Comparison of ENCODE assay signal across 17 cellular contexts in genomic region chr20:16349518-16350295, GRCh38.
DNase-seq lines count a peak whose midpoint lies in the region; ATAC-seq lines count a peak whose summit lies in the region.
"Had no signal": no experiment of that assay in that cellular context is flagged by ENCODE, and none has a peak within 500 bp of the region (broad histone marks: within the 10 kb centered on the region; RNA-seq: fewer than 3 reads in every experiment).

No MANE protein-coding gene starts in this region.

- no peaks in the 10 kb centered on the region for H3K9me3 Mint-ChIP-seq in activated naive CD4-positive, alpha-beta T cell treated with anti-CD3 and anti-CD28 coated beads, Interleukin-2, amount 50 U/mL, for 24 hours
- H3K9me3 Mint-ChIP-seq in activated naive CD4-positive, alpha-beta T cell treated with anti-CD3 and anti-CD28 coated beads for 36 hours, result no peaks in the 10 kb centered on the region
- H3K9me3 Mint-ChIP-seq: stimulated activated effector memory CD8-positive, alpha-beta T cell treated with anti-CD3 and anti-CD28 coated beads, Interleukin-12 subunit alpha, Interleukin-12 subunit beta, amount 100 ng/mL, for 72 hours had no signal

- H3K27ac Mint-ChIP-seq in activated naive CD4-positive, alpha-beta T cell treated with anti-CD3 and anti-CD28 coated beads, Interleukin-2, amount 50 U/mL, for 24 hours, result peak overlapping the region; percentile 62
- H3K27ac Mint-ChIP-seq in activated naive CD4-positive, alpha-beta T cell treated with anti-CD3 and anti-CD28 coated beads for 36 hours, result no peak overlapping the region
- H3K27ac Mint-ChIP-seq: stimulated activated effector memory CD8-positive, alpha-beta T cell treated with anti-CD3 and anti-CD28 coated beads, Interleukin-12 subunit alpha, Interleukin-12 subunit beta, amount 100 ng/mL, for 72 hours had no signal

- no peaks in the 10 kb centered on the region for H3K4me1 Mint-ChIP-seq in activated naive CD4-positive, alpha-beta T cell treated with anti-CD3 and anti-CD28 coated beads, Interleukin-2, amount 50 U/mL, for 24 hours
- no peaks in the 10 kb centered on the region for H3K4me1 Mint-ChIP-seq in activated naive CD4-positive, alpha-beta T cell treated with anti-CD3 and anti-CD28 coated beads for 36 hours (ENCODE audit: low read depth)
- H3K4me1 Mint-ChIP-seq: stimulated activated effector memory CD8-positive, alpha-beta T cell treated with anti-CD3 and anti-CD28 coated beads, Interleukin-12 subunit alpha, Interleukin-12 subunit beta, amount 100 ng/mL, for 72 hours had no signal

- no peak overlapping the region for H3K4me3 Mint-ChIP-seq in activated naive CD4-positive, alpha-beta T cell treated with anti-CD3 and anti-CD28 coated beads, Interleukin-2, amount 50 U/mL, for 24 hours
- H3K4me3 Mint-ChIP-seq in activated naive CD4-positive, alpha-beta T cell treated with anti-CD3 and anti-CD28 coated beads for 36 hours, result no peak overlapping the region
- H3K4me3 Mint-ChIP-seq: stimulated activated effector memory CD8-positive, alpha-beta T cell treated with anti-CD3 and anti-CD28 coated beads, Interleukin-12 subunit alpha, Interleukin-12 subunit beta, amount 100 ng/mL, for 72 hours had no signal

- no peak for ATAC-seq in HG02571 (IDR thresholded peaks at IDR 0.05; ENCODE audit: unreplicated experiment)
- ATAC-seq: left cardiac atrium; pancreas; stimulated activated effector memory CD8-positive, alpha-beta T cell treated with anti-CD3 and anti-CD28 coated beads, Interleukin-12 subunit alpha, Interleukin-12 subunit beta, amount 100 ng/mL, for 72 hours had no signal

- intact Hi-C loops in activated naive CD4-positive, alpha-beta T cell treated with anti-CD3 and anti-CD28 coated beads for 36 hours (cut with micrococcal nuclease), result no loop called here

- H3K27me3 Mint-ChIP-seq in activated naive CD4-positive, alpha-beta T cell treated with anti-CD3 and anti-CD28 coated beads, Interleukin-2, amount 50 U/mL, for 24 hours, result no peaks in the 10 kb centered on the region
- H3K27me3 Mint-ChIP-seq in activated naive CD4-positive, alpha-beta T cell treated with anti-CD3 and anti-CD28 coated beads for 36 hours (ENCODE audit: low read depth), result no peaks in the 10 kb centered on the region

- CTCF ChIA-PET in activated naive CD4-positive, alpha-beta T cell treated with anti-CD3 and anti-CD28 coated beads for 36 hours (lab: Charles Lee), result no interaction called here

- H3K36me3 Mint-ChIP-seq in activated naive CD4-positive, alpha-beta T cell treated with anti-CD3 and anti-CD28 coated beads, Interleukin-2, amount 50 U/mL, for 24 hours, result no peaks in the 10 kb centered on the region
- H3K36me3 Mint-ChIP-seq in activated naive CD4-positive, alpha-beta T cell treated with anti-CD3 and anti-CD28 coated beads for 36 hours (ENCODE audit: low read depth), result peaks cover 9% of the 10 kb centered on the region
- H3K36me3 Mint-ChIP-seq: stimulated activated effector memory CD8-positive, alpha-beta T cell treated with anti-CD3 and anti-CD28 coated beads, Interleukin-12 subunit alpha, Interleukin-12 subunit beta, amount 100 ng/mL, for 72 hours had no signal

- H3K27ac ChIP-seq in substantia nigra (ENCODE audit: low read depth, low read length, poor library complexity, severe bottlenecking), result no peak overlapping the region
- H3K27ac ChIP-seq: pancreas, transverse colon had no signal

- no peak for DNase-seq in activated naive CD4-positive, alpha-beta T cell treated with anti-CD3 and anti-CD28 coated beads for 36 hours
- DNase-seq in astrocyte of the hippocampus (ENCODE audit: low read depth, low spot score), result peak; percentile 2
- peak; percentile 43 for DNase-seq in kidney glomerular epithelial cell (lab: John Stamatoyannopoulos, UW)
- no peak for DNase-seq in SHP77 (lab: John Stamatoyannopoulos, UW)
- no peak for DNase-seq in NCI-H2196 treated with DMSO at 0.1 percent for 48 hours (lab: John Stamatoyannopoulos, UW; ENCODE audit: unreplicated experiment)
- no peak for DNase-seq in substantia nigra (lab: John Stamatoyannopoulos, UW)
- DNase-seq: activated CD4-positive, alpha-beta T cell treated with anti-CD3 and anti-CD28 coated beads, Interleukin-2, amount 50 U/mL, for 1 hour; activated T-cell treated with anti-CD3 and anti-CD28 coated beads, Interleukin-2, amount 50 U/mL, for 1 hour; Caco-2; Karpas-422; left cardiac atrium; NCI-H1436 treated with DMSO at 0.1 percent for 48 hours; pancreas; transverse colon had no signal

Comparison
In these comparisons a context has a peak if more than half of its experiments do, and no peak if none do; other contexts are left out.
1. DNase-seq: peak in astrocyte of the hippocampus (single experiment) and kidney glomerular epithelial cell (single experiment); none in activated naive CD4-positive, alpha-beta T cell treated with anti-CD3 and anti-CD28 coated beads for 36 hours (single experiment), SHP77 (0 of 2), NCI-H2196 treated with DMSO at 0.1 percent for 48 hours (single experiment) and substantia nigra (0 of 49).